20 cellular contexts compared by ENCODE assay signal in genomic region chr13:28282451-28282850, GRCh38.
DNase-seq lines count a peak whose midpoint lies in the region; ATAC-seq lines count a peak whose summit lies in the region.
"Had no signal": no experiment of that assay in that cellular context is flagged by ENCODE, and none has a peak within 500 bp of the region (broad histone marks: within the 10 kb centered on the region; RNA-seq: fewer than 3 reads in every experiment).

No MANE protein-coding gene starts in this region.

- DNase-seq in SKM-1 (lab: John Stamatoyannopoulos, UW; ENCODE audit: unreplicated experiment) (peak; percentile 17), renal cortical epithelial cell (ENCODE audit: low read depth) (peak; percentile 90)
- no peak for DNase-seq in stimulated activated CD4-positive, alpha-beta T cell treated with anti-CD3 and anti-CD28 coated beads, Interleukin-2, amount 100 ng/mL, for 24 hours
- DNase-seq in activated effector memory CD4-positive, alpha-beta T cell treated with Interleukin-2 at 50 U/mL for 16 hours, result no peak
- no peak for DNase-seq in effector CD4-positive, alpha-beta T cell
- DNase-seq: activated CD4-positive, alpha-beta T cell treated with anti-CD3 and anti-CD28 coated beads for 1 hour; activated naive CD4-positive, alpha-beta T cell treated with anti-CD3 and anti-CD28 coated beads, Interleukin-2, amount 50 U/mL, for 16 hours; activated T-cell treated with anti-CD3 and anti-CD28 coated beads, Interleukin-2, amount 50 U/mL, for 48 hours; CD4-positive, alpha-beta memory T cell; DMS153; effector memory CD8-positive, alpha-beta T cell; left cardiac atrium; naive thymus-derived CD8-positive, alpha-beta T cell; NCI-H1105; NCI-H510A treated with DMSO at 0.1 percent for 48 hours; ovary; right cardiac atrium had no signal

- peak; percentile 58 for ATAC-seq in GM18907 (IDR thresholded peaks at IDR 0.05; ENCODE audit: unreplicated experiment)
- peak; percentile 52 for ATAC-seq in HG02678 (IDR thresholded peaks at IDR 0.05; ENCODE audit: unreplicated experiment)
- ATAC-seq: effector memory CD8-positive, alpha-beta T cell; GM23338; left cardiac atrium; naive thymus-derived CD8-positive, alpha-beta T cell; right cardiac atrium had no signal

Comparison
In these comparisons a context has a peak if more than half of its experiments do, and no peak if none do; other contexts are left out.
1. DNase-seq: peak in SKM-1 (single experiment) and renal cortical epithelial cell (single experiment); none in stimulated activated CD4-positive, alpha-beta T cell treated with anti-CD3 and anti-CD28 coated beads, Interleukin-2, amount 100 ng/mL, for 24 hours (0 of 2), activated effector memory CD4-positive, alpha-beta T cell treated with Interleukin-2 at 50 U/mL for 16 hours (single experiment) and effector CD4-positive, alpha-beta T cell (single experiment).